8 cellular contexts compared by ENCODE assay signal in the genomic region with DNA sequence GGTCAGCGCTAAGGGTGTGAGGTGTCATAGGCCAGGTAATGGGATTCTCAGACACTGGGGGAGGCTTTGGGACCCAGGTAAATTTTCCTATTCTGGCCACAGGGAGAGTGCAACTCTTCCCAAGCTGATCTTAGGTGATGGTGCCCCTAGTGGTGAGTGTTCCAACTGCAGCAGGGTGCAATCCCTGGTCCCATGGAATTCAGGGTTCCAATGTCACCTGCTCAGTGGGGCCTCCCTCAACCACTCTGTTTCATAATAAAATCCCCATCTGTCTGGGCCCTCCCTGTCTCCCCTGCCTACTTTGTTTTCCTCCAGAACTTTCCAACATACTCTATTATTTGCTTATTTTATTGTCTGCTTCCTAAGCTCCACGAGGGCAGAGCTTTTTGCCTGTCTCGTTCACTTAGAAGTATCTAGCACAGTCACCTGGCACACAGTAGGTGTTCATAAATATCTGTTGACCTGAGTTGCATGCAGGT. TPM values are rescaled to one million over a fixed set of nuclear protein-coding genes. Genes with fewer than 3 reads are reported as not detected.
DNase-seq lines count a peak whose midpoint lies in the region; ATAC-seq, FAIRE-seq and TF ChIP-seq lines count a peak whose summit lies in the region.

No MANE protein-coding gene starts in this region.

- H3K27me3 ChIP-seq in BE2C (no peaks in the 10 kb centered on the region), keratinocyte (ENCODE audit: control insufficient read depth, extremely low read depth, insufficient read depth, low read length) (peaks cover 27% of the 10 kb centered on the region)

- dilution Hi-C loops in keratinocyte (cut with MboI; ENCODE audit: extremely low pct_ligation_motif_present, low sequenced_read_pairs) = no loop called here

- no peaks in the 10 kb centered on the region for H4K20me1 ChIP-seq in keratinocyte (ENCODE audit: control insufficient read depth, extremely low read depth, insufficient read depth, low read length)

- no peaks in the 10 kb centered on the region for H3K9me1 ChIP-seq in keratinocyte (ENCODE audit: control insufficient read depth, extremely low read depth, insufficient read depth, low read length)

- DNase-seq in BE2C (peak; percentile 73), GM19239 (ENCODE audit: insufficient read length, low spot score) (peak; percentile 57), SW480 (ENCODE audit: low spot score) (peak; percentile 50), astrocyte of the spinal cord (ENCODE audit: low read depth, low spot score) (no peak), keratinocyte (ENCODE audit: low read depth, low spot score) (peak; percentile 4)
- peak; percentile 63 for DNase-seq in stimulated activated CD4-positive, alpha-beta T cell treated with anti-CD3 and anti-CD28 coated beads, Interleukin-4, amount 100 ng/mL, for 1 hour

- no peak overlapping the region for H2AFZ ChIP-seq in keratinocyte (ENCODE audit: control insufficient read depth, low read length)

- no peaks in the 10 kb centered on the region for H3K9me3 ChIP-seq in BE2C
- H3K9me3 ChIP-seq in keratinocyte (ENCODE audit: control insufficient read depth, low read depth, low read length) = no peaks in the 10 kb centered on the region

- no peak overlapping the region for H3K9ac ChIP-seq in keratinocyte (ENCODE audit: control insufficient read depth, extremely low read depth, insufficient read depth, low read length)

- no peak overlapping the region for H3K4me2 ChIP-seq in keratinocyte (ENCODE audit: control insufficient read depth, extremely low read depth, insufficient read depth, low read depth, low read length)

- no peak overlapping the region for H3K4me3 ChIP-seq in BE2C (ENCODE audit: low read depth, low read length)
- H3K4me3 ChIP-seq in astrocyte of the spinal cord (ENCODE audit: low read depth, low read length) = no peak overlapping the region
- H3K4me3 ChIP-seq in keratinocyte (ENCODE audit: control insufficient read depth in 2 of 3, extremely low read depth in 1 of 3, insufficient read depth in 2 of 3, low read depth in 1 of 3, low read length in 3 of 3) = no peak overlapping the region

- no peaks in the 10 kb centered on the region for H3K79me2 ChIP-seq in keratinocyte (ENCODE audit: control insufficient read depth, insufficient read depth, low read length)

- no peak overlapping the region for H3K27ac ChIP-seq in keratinocyte (ENCODE audit: control insufficient read depth, insufficient read depth, low read length)

- H3K36me3 ChIP-seq in BE2C (no peaks in the 10 kb centered on the region), keratinocyte (ENCODE audit: control insufficient read depth in 2 of 2, extremely low read depth in 1 of 2, insufficient read depth in 2 of 2, low read length in 2 of 2) (no peaks in the 10 kb centered on the region)

- in situ Hi-C loops in astrocyte of the spinal cord (cut with HindIII; ENCODE audit: low sequenced_read_pairs) = no loop called here

- no peak for ATAC-seq in HG03196 (IDR thresholded peaks at IDR 0.05; ENCODE audit: unreplicated experiment)
- no peak for ATAC-seq in HG03039 (IDR thresholded peaks at IDR 0.05; ENCODE audit: unreplicated experiment)

- TF ChIP-seq CTCF in BE2C (IDR thresholded peaks at IDR 0.05; ENCODE audit: low read depth, low read length) = peak; percentile 98
- peak; percentile 96 for TF ChIP-seq CTCF in astrocyte of the spinal cord (IDR thresholded peaks at IDR 0.05; ENCODE audit: low read depth, low read length)
- peak; percentile 89 to 96 (median 92) for TF ChIP-seq CTCF in keratinocyte (optimal IDR thresholded peaks at IDR 0.05 in 1 of 3, IDR thresholded peaks at IDR 0.05 in 1 of 3, conservative IDR thresholded peaks at IDR 0.05 in 1 of 3; ENCODE audit: extremely low read depth in 1 of 3, insufficient read depth in 2 of 3, low read length in 3 of 3)

- H3K4me1 ChIP-seq in BE2C = peaks cover 7% of the 10 kb centered on the region
- H3K4me1 ChIP-seq in keratinocyte (ENCODE audit: control insufficient read depth, extremely low read depth, insufficient read depth, low read length) = no peaks in the 10 kb centered on the region

- FAIRE-seq in GM19239 (lab: Jason Lieb, UNC) (peak; percentile 57), keratinocyte (lab: Jason Lieb, UNC) (peak; percentile 17)

RNA-seq across cellular contexts. Expression of gene SGSM1, which starts 2.9 kb away (rescaled TPM):
- polyA plus RNA-seq in BE2C (2012; ENCODE audit: insufficient read depth, insufficient read length, low read depth) = 3.9 TPM
- 0.01 to 0.03 TPM in 2 of 3 replicates, not detected in the other for polyA plus RNA-seq in keratinocyte
- not detected for polyA plus RNA-seq in keratinocyte (2011; ENCODE audit: low read depth)
- 0.01 and 0.04 TPM in 2 replicates for polyA plus RNA-seq in keratinocyte (2011; cell fraction: cytosol; rRNA removed)
- 0.04 TPM in 2 replicates for polyA plus RNA-seq in keratinocyte (2011; cell fraction: nucleus; rRNA removed)
- polyA plus RNA-seq in keratinocyte (2012; ENCODE audit: low replicate concordance) = 0.02 and 0.06 TPM in 2 replicates
- not detected in 3 replicates for polyA minus RNA-seq in keratinocyte
- polyA minus RNA-seq in keratinocyte (2011; cell fraction: cytosol; rRNA and poly(A)+ RNA removed) = not detected
- not detected in 2 replicates for polyA minus RNA-seq in keratinocyte (2011; cell fraction: nucleus; rRNA and poly(A)+ RNA removed)

RNA-seq across cellular contexts. Expression of gene PIWIL3, which starts 28.6 kb away (rescaled TPM):
- polyA plus RNA-seq in BE2C (2012; ENCODE audit: insufficient read depth, insufficient read length, low read depth) = 0.14 TPM
- not detected in 3 replicates for polyA plus RNA-seq in keratinocyte
- not detected for polyA plus RNA-seq in keratinocyte (2011; ENCODE audit: low read depth)
- polyA plus RNA-seq in keratinocyte (2011; cell fraction: cytosol; rRNA removed) = not detected in 2 replicates
- polyA plus RNA-seq in keratinocyte (2011; cell fraction: nucleus; rRNA removed) = not detected in 2 replicates
- not detected in 2 replicates for polyA plus RNA-seq in keratinocyte (2012; ENCODE audit: low replicate concordance)
- polyA minus RNA-seq in keratinocyte = not detected in 3 replicates
- polyA minus RNA-seq in keratinocyte (2011; cell fraction: cytosol; rRNA and poly(A)+ RNA removed) = not detected
- not detected in 2 replicates for polyA minus RNA-seq in keratinocyte (2011; cell fraction: nucleus; rRNA and poly(A)+ RNA removed)
